8 cellular contexts compared by ENCODE assay signal in the genomic region with DNA sequence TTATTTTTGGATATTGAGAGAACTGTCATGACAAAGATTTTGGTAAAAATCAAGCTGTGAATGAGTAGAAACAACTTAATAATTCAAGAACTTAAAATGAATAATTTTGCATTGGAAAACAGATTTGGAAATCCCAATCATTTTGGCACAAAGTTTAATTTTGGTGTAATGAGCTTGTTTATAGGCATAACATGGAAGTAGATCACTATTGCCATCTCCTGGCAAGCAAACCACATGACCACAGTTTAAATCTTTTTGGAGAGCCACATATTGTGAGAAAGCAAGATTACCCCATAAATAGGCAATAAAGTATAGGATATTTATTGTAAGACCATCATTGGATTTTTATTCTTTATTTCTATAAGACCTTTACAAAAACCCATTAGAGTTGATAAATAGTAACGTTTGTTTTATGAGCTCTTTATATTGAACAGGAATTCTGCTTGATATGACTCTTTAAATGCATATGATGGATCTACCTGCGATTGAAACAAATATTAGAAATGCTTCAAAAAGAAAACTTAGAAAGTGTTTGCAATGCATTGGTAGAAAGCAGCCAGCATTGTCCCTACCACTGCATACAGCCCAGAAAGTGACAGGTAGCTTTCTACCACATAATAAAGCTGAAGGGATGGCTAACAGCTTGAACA.
A peak's percentile ranks its signal among the peaks of the same experiment; 100 is the strongest.
DNase-seq lines count a peak whose midpoint lies in the region; ATAC-seq and TF ChIP-seq lines count a peak whose summit lies in the region.

No MANE protein-coding gene starts in this region.

- TF ChIP-seq CTCF in left ventricle myocardium inferior (IDR thresholded peaks at IDR 0.05; ENCODE audit: borderline replicate concordance): peak; percentile 58
- TF ChIP-seq CTCF in gastroesophageal sphincter (IDR thresholded peaks at IDR 0.05): peak in 3 of 4 experiments; percentile 26 to 37 (median 28)
- peak; percentile 15 to 59 (median 55) for TF ChIP-seq CTCF in testis (IDR thresholded peaks at IDR 0.05)

- ATAC-seq in gastroesophageal sphincter: no peak
- no peak for ATAC-seq in HG03439 (IDR thresholded peaks at IDR 0.05; ENCODE audit: unreplicated experiment)

- H3K27me3 Mint-ChIP-seq in immature natural killer cell (ENCODE audit: low read depth in 3 of 3): peaks cover 0 to 2% (median 0%) of the 10 kb centered on the region in 3 donors

- no peak overlapping the region for H3K27ac ChIP-seq in left ventricle myocardium inferior (replicated peaks)
- 0 out of 2 replicates have a peak overlapping the region, but pooled peaks have one; percentile 15 for H3K27ac ChIP-seq in SK-N-MC
- no peak overlapping the region for H3K27ac ChIP-seq in gastroesophageal sphincter
- H3K27ac ChIP-seq in testis: no peak overlapping the region

- H3K9me3 Mint-ChIP-seq in immature natural killer cell: peaks cover 0 to 5% (median 2%) of the 10 kb centered on the region in 6 donors

- no peak for DNase-seq in left ventricle myocardium inferior
- DNase-seq in cardiac septum (ENCODE audit: low spot score): no peak
- DNase-seq in MG63: peak; percentile 6
- peak; percentile 92 for DNase-seq in SK-N-MC (ENCODE audit: low read depth, low spot score)
- DNase-seq in testis: peak; percentile 42
- no peak for DNase-seq in immature natural killer cell

- no peaks in the 10 kb centered on the region for H3K36me3 Mint-ChIP-seq in immature natural killer cell

- H3K9ac ChIP-seq in SK-N-MC (ENCODE audit: insufficient read length): no peak overlapping the region

- TF ChIP-seq EP300 in gastroesophageal sphincter (IDR thresholded peaks at IDR 0.05): no peak

- H3K4me1 Mint-ChIP-seq in immature natural killer cell: no peaks in the 10 kb centered on the region

- no peak overlapping the region for H3K4me3 Mint-ChIP-seq in immature natural killer cell

- TF ChIP-seq POLR2A in gastroesophageal sphincter (IDR thresholded peaks at IDR 0.05) (no peak), testis (IDR thresholded peaks at IDR 0.05) (no peak)

- H3K4me3 ChIP-seq in left ventricle myocardium inferior: no peak overlapping the region
- no peak overlapping the region for H3K4me3 ChIP-seq in MG63
- no peak overlapping the region for H3K4me3 ChIP-seq in SK-N-MC
- no peak overlapping the region for H3K4me3 ChIP-seq in gastroesophageal sphincter
- H3K4me3 ChIP-seq in testis: no peak overlapping the region

- H3K9me3 ChIP-seq in left ventricle myocardium inferior (replicated peaks) (no peaks in the 10 kb centered on the region), MG63 (no peaks in the 10 kb centered on the region), SK-N-MC (ENCODE audit: low read depth, low read length) (no peaks in the 10 kb centered on the region), gastroesophageal sphincter (no peaks in the 10 kb centered on the region), testis (no peaks in the 10 kb centered on the region)

- no peak overlapping the region for H3K27ac Mint-ChIP-seq in immature natural killer cell

- H3K4me1 ChIP-seq in left ventricle myocardium inferior (no peaks in the 10 kb centered on the region), gastroesophageal sphincter (no peaks in the 10 kb centered on the region), testis (no peaks in the 10 kb centered on the region)

- WGBS in gastroesophageal sphincter (ENCODE audit: low coverage in 1 of 2), 2 donors: 35 to 42% methylated on average over 2 of the region's 2 CpGs
- 66 to 71% methylated on average over 2 of the region's 2 CpGs for WGBS in testis, 2 donors

- no peaks in the 10 kb centered on the region for H3K27me3 ChIP-seq in left ventricle myocardium inferior (ENCODE audit: low read depth)
- H3K27me3 ChIP-seq in MG63: no peaks in the 10 kb centered on the region
- H3K27me3 ChIP-seq in gastroesophageal sphincter: no peaks in the 10 kb centered on the region
- no peaks in the 10 kb centered on the region for H3K27me3 ChIP-seq in testis

- H3K36me3 ChIP-seq in left ventricle myocardium inferior (no peaks in the 10 kb centered on the region), MG63 (no peaks in the 10 kb centered on the region), SK-N-MC (ENCODE audit: insufficient read depth, low read length) (no peaks in the 10 kb centered on the region), gastroesophageal sphincter (no peaks in the 10 kb centered on the region), testis (ENCODE audit: low read depth, missing control alignments) (no peaks in the 10 kb centered on the region)

- intact Hi-C loops in left ventricle myocardium inferior (cut with micrococcal nuclease): no loop called here
- intact Hi-C loops in cardiac septum (cut with DNase I): no loop called here
- intact Hi-C loops in testis (cut with DNase I; ENCODE audit: low total_unique reads): no loop called here

Comparison
In these comparisons a context has a peak if more than half of its experiments do, and no peak if none do; other contexts are left out.
1. DNase-seq: peak in MG63 (single experiment), SK-N-MC (single experiment) and testis (single experiment); none in left ventricle myocardium inferior (single experiment), cardiac septum (single experiment) and immature natural killer cell (0 of 3).
2. Peak in every context shown above with its lines, with median percentiles within 50 percentile points of each other: CTCF ChIP-seq.